In genomic region chr17:74359916-74360315, GRCh38 we compare ENCODE assay signal across 1 cellular context.
TF ChIP-seq lines count a peak whose summit lies in the region.

No MANE protein-coding gene starts in this region.

TF ChIP-seq in H1, 55 proteins besides CTCF, POLR2A, EP300 and RAD21:
- TF ChIP-seq MAFK (IDR thresholded peaks at IDR 0.05; ENCODE audit: low read depth, low read length) (no peak), CBX8 (IDR thresholded peaks at IDR 0.05; ENCODE audit: borderline replicate concordance, low read depth, low read length) (no peak), KDM5A (IDR thresholded peaks at IDR 0.05; ENCODE audit: low read length) (no peak), TAF1 (IDR thresholded peaks at IDR 0.05; ENCODE audit: low read depth, low read length) (no peak), SAP30 (IDR thresholded peaks at IDR 0.05; ENCODE audit: insufficient read depth, insufficient replicate concordance, low read length) (no peak), USF2 (IDR thresholded peaks at IDR 0.05; ENCODE audit: low read length) (no peak), TBP (IDR thresholded peaks at IDR 0.05; ENCODE audit: low read depth, low read length) (no peak), HDAC2 (IDR thresholded peaks at IDR 0.05; ENCODE audit: borderline replicate concordance in 1 of 2, low read depth in 2 of 2, low read length in 2 of 2) (no peak), TCF12 (IDR thresholded peaks at IDR 0.05; ENCODE audit: low read depth, low read length) (no peak), FOSL1 (IDR thresholded peaks at IDR 0.05; ENCODE audit: insufficient read depth, low read depth, low read length) (no peak), GTF2F1 (IDR thresholded peaks at IDR 0.05; ENCODE audit: borderline replicate concordance, low read depth, low read length) (no peak), TAF7 (optimal IDR thresholded peaks at IDR 0.05; ENCODE audit: borderline replicate concordance, low read depth, low read length) (no peak), RFX5 (IDR thresholded peaks at IDR 0.05; ENCODE audit: borderline replicate concordance, low read depth, low read length) (no peak), RNF2 (IDR thresholded peaks at IDR 0.05; ENCODE audit: borderline replicate concordance, low read depth, low read length, missing control alignments, poor library complexity, severe bottlenecking) (no peak)
